In genomic region chr17:7476474-7476873, GRCh38 we compare ENCODE assay signal across 8 cellular contexts. TPM values are rescaled to one million over a fixed set of nuclear protein-coding genes. Genes with fewer than 3 reads are reported as not detected.
DNase-seq lines count a peak whose midpoint lies in the region; ATAC-seq, FAIRE-seq and TF ChIP-seq lines count a peak whose summit lies in the region.

No MANE protein-coding gene starts in this region.

- 38% methylated on average over 3 of the region's 3 CpGs for WGBS in HepG2 (ENCODE audit: low lambda C conversion rate)
- WGBS in right lobe of liver (ENCODE audit: insufficient coverage, low coverage, low lambda C conversion rate, missing lambda C conversion rate): 40% methylated on average over 3 of the region's 3 CpGs

- H3K4me1 ChIP-seq in HepG2 (ENCODE audit: insufficient read depth, low read length): peaks cover 66% of the 10 kb centered on the region
- H3K4me1 ChIP-seq in right lobe of liver: peaks cover 0 to 20% (median 10%) of the 10 kb centered on the region in 4 donors
- H3K4me1 ChIP-seq in left lung: peaks cover 32 to 63% of the 10 kb centered on the region in 2 donors

- H3K4me3 ChIP-seq in HepG2 (replicated peaks in 1 of 3; ENCODE audit: insufficient read depth in 1 of 3, low read depth in 2 of 3, low read length in 3 of 3) (no peak overlapping the region; a peak in 1 of 6 replicates), right lobe of liver (no peak overlapping the region), astrocyte of the spinal cord (ENCODE audit: low read depth, low read length) (no peak overlapping the region), left lung (no peak overlapping the region)

- FAIRE-seq in HepG2 (lab: Jason Lieb, UNC): no peak

- intact Hi-C loops in HepG2 (cut with micrococcal nuclease; ENCODE audit: unreplicated experiment): no loop called here
- intact Hi-C loops in right lobe of liver (cut with DNase I): no loop called here
- intact Hi-C loops in left lung (cut with DNase I): no loop called here

- TF ChIP-seq EP300 in HepG2 (IDR thresholded peaks at IDR 0.05; ENCODE audit: low read depth in 2 of 2, low read length in 2 of 2): no peak
- TF ChIP-seq EP300 in HepG2 (CRISPR knock-in tag; IDR thresholded peaks at IDR 0.05; ENCODE audit: borderline replicate concordance): no peak

- DNase-seq in HepG2 (ENCODE audit: low spot score) (no peak), right lobe of liver (no peak), astrocyte of the spinal cord (ENCODE audit: low read depth, low spot score) (peak; percentile 46), left lung (no peak), GM10266 (ENCODE audit: extremely low spot score) (no peak), NCI-H446 treated with DMSO at 0.1 percent for 48 hours (lab: John Stamatoyannopoulos, UW) (no peak), NCI-H748 (lab: John Stamatoyannopoulos, UW; ENCODE audit: unreplicated experiment) (no peak)
- DNase-seq in activated CD8-positive, alpha-beta memory T cell treated with anti-CD3 and anti-CD28 coated beads for 24 hours: no peak

- H4K20me1 ChIP-seq in HepG2 (ENCODE audit: insufficient read depth, low read length): peaks cover 30% of the 10 kb centered on the region

- peak overlapping the region; percentile 85 for H3K4me2 ChIP-seq in HepG2 (ENCODE audit: low read depth, low read length)

- in situ Hi-C loops in HepG2 (cut with HindIII; ENCODE audit: extremely low pct_ligation_motif_present, low pct_unique_long_range_greater_than_20kb) (loop anchor here (5.0 kb wide), 1 partner anchor 39 kb away; the partner anchor contains the start of genes FGF11 and TMEM102), astrocyte of the spinal cord (cut with HindIII; ENCODE audit: low sequenced_read_pairs) (no loop called here)

- TF ChIP-seq RAD21 in HepG2 (CRISPR knock-in tag; IDR thresholded peaks at IDR 0.05): no peak

- no peak overlapping the region for H3K9ac ChIP-seq in HepG2 (ENCODE audit: insufficient read depth, low read depth, low read length)

- H2AFZ ChIP-seq in HepG2 (ENCODE audit: low read length): no peak overlapping the region

- H3K27ac ChIP-seq in HepG2 (ENCODE audit: extremely low read length, insufficient read depth, low read length): peak overlapping the region; percentile 75
- H3K27ac ChIP-seq in right lobe of liver: peak overlapping the region in 1 of 3 donors; percentile 24
- H3K27ac ChIP-seq in left lung: peak overlapping the region; percentile 53 to 93

- no peak for TF ChIP-seq CTCF in HepG2 (CRISPR knock-in tag; IDR thresholded peaks at IDR 0.05)
- TF ChIP-seq CTCF in right lobe of liver (IDR thresholded peaks at IDR 0.05): no peak
- no peak for TF ChIP-seq CTCF in astrocyte of the spinal cord (IDR thresholded peaks at IDR 0.05; ENCODE audit: low read depth, low read length)
- no peak for TF ChIP-seq CTCF in left lung (IDR thresholded peaks at IDR 0.05)
- TF ChIP-seq CTCF in GM10266 (IDR thresholded peaks at IDR 0.05; ENCODE audit: control insufficient read depth, insufficient read depth, low read depth, missing control alignments): no peak

- POLR2A ChIA-PET in HepG2 (lab: Yijun Ruan, JAX): interaction anchor here (1.0 to 5.3 kb wide), 6 partner anchors 9 to 441 kb away, joined by 3 to 30 read pairs (median 10); partner anchors contain the start of genes CHRNB1, POLR2A, SLC16A13 and TMEM256

- ATAC-seq in HepG2 (no peak), right lobe of liver (no peak), left lung (no peak)

- H3K79me2 ChIP-seq in HepG2 (ENCODE audit: insufficient read depth, low read length): peaks cover 53% of the 10 kb centered on the region

- TF ChIP-seq POLR2A in HepG2 (IDR thresholded peaks at IDR 0.05; ENCODE audit: insufficient read depth in 1 of 2, low read depth in 2 of 2, low read length in 2 of 2) (no peak), right lobe of liver (IDR thresholded peaks at IDR 0.05) (no peak)

- H3K27me3 ChIP-seq in HepG2 (ENCODE audit: control insufficient read depth in 1 of 2, insufficient read depth in 2 of 2, low read length in 2 of 2) (no peaks in the 10 kb centered on the region; a peak in 1 of 5 replicates), right lobe of liver (no peaks in the 10 kb centered on the region), left lung (no peaks in the 10 kb centered on the region)

- CTCF ChIA-PET in HepG2 (lab: Yijun Ruan, JAX; ENCODE audit: low intra/inter-chr PET ratio, low total read pairs): no interaction called here

- H3K36me3 ChIP-seq in HepG2 (replicated peaks in 1 of 2; ENCODE audit: control insufficient read depth in 1 of 2, insufficient read depth in 2 of 2, low read length in 2 of 2) (no peaks in the 10 kb centered on the region), right lobe of liver (no peaks in the 10 kb centered on the region), left lung (no peaks in the 10 kb centered on the region)

- H3K9me3 ChIP-seq in HepG2 (ENCODE audit: low read length) (no peaks in the 10 kb centered on the region), right lobe of liver (no peaks in the 10 kb centered on the region), left lung (no peaks in the 10 kb centered on the region)

- BruUV-seq in HepG2 (replicated peaks; lab: Mats Ljungman, UMichigan): no TSS peak

RNA-seq across cellular contexts. Expression of gene ZBTB4, which starts 3.0 kb away (rescaled TPM):
- total RNA-seq in HepG2 (2016; rRNA removed; fragmentation: Illumina TruSeq; extraction: Trizol): 3.3 and 4.3 TPM in 2 replicates
- 0.40 and 0.53 TPM in 2 replicates for total RNA-seq in HepG2 (2016; cell fraction: cytosol; rRNA removed; fragmentation: Illumina TruSeq; extraction: Trizol; ENCODE audit: low read depth)
- 3.5 and 4.2 TPM in 2 replicates for total RNA-seq in HepG2 (2016; cell fraction: insoluble cytoplasmic fraction; rRNA removed; fragmentation: Illumina TruSeq; extraction: Trizol)
- total RNA-seq in HepG2 (2016; cell fraction: membrane; rRNA removed; fragmentation: Illumina TruSeq; extraction: Trizol): 2.0 and 2.1 TPM in 2 replicates
- 4.9 and 5.7 TPM in 2 replicates for total RNA-seq in HepG2 (2016; cell fraction: nucleus; rRNA removed; fragmentation: Illumina TruSeq; extraction: Trizol)
- polyA plus RNA-seq in HepG2 (2011; rRNA removed): 7.4 and 7.9 TPM in 2 replicates
- polyA plus RNA-seq in HepG2 (2011; cell fraction: cytosol; rRNA removed): 5.5 and 5.7 TPM in 2 replicates
- polyA plus RNA-seq in HepG2 (2011; cell fraction: nucleus; rRNA removed): 16.5 and 17.2 TPM in 2 replicates
- 7.9 and 9.5 TPM in 2 replicates for polyA plus RNA-seq in HepG2 (2012)
- polyA plus RNA-seq in HepG2 (2016; cell fraction: cytosol; fragmentation: Illumina TruSeq; extraction: Trizol; ENCODE audit: low read depth): 0.25 and 0.36 TPM in 2 replicates
- 4.0 and 4.5 TPM in 2 replicates for polyA plus RNA-seq in HepG2 (2016; cell fraction: insoluble cytoplasmic fraction; fragmentation: Illumina TruSeq; extraction: Trizol; ENCODE audit: low read depth)
- polyA plus RNA-seq in HepG2 (2016; cell fraction: membrane; fragmentation: Illumina TruSeq; extraction: Trizol; ENCODE audit: low read depth): 1.1 and 1.4 TPM in 2 replicates
- 10.4 and 11.2 TPM in 2 replicates for polyA plus RNA-seq in HepG2 (2016; cell fraction: nucleus; fragmentation: Illumina TruSeq; extraction: Trizol; ENCODE audit: insufficient read depth, low read depth)
- 19.5 and 24.6 TPM in 2 replicates for polyA minus RNA-seq in HepG2 (2011; rRNA and poly(A)+ RNA removed; ENCODE audit: low replicate concordance)
- 6.2 and 7.2 TPM in 2 replicates for polyA minus RNA-seq in HepG2 (2011; cell fraction: cytosol; rRNA and poly(A)+ RNA removed)
- polyA minus RNA-seq in HepG2 (2011; cell fraction: nucleus; rRNA and poly(A)+ RNA removed): 12.5 and 14.9 TPM in 2 replicates
- total RNA-seq in right lobe of liver: 10 to 100 TPM in 1 of 6 experiments, 1 to 10 TPM in 5; 5.7 to 10.5 (median 7.9) TPM
- total RNA-seq in left lung: 10 to 100 TPM; 46.2 to 63.2 TPM

RNA-seq across cellular contexts. Expression of gene SLC35G6, which starts 4.8 kb away (rescaled TPM):
- total RNA-seq in HepG2 (2016; rRNA removed; fragmentation: Illumina TruSeq; extraction: Trizol): 0.07 TPM in 1 of 2 replicates, not detected in the other
- total RNA-seq in HepG2 (2016; cell fraction: cytosol; rRNA removed; fragmentation: Illumina TruSeq; extraction: Trizol; ENCODE audit: low read depth): not detected in 2 replicates
- not detected in 2 replicates for total RNA-seq in HepG2 (2016; cell fraction: insoluble cytoplasmic fraction; rRNA removed; fragmentation: Illumina TruSeq; extraction: Trizol)
- total RNA-seq in HepG2 (2016; cell fraction: membrane; rRNA removed; fragmentation: Illumina TruSeq; extraction: Trizol): not detected in 2 replicates
- not detected in 2 replicates for total RNA-seq in HepG2 (2016; cell fraction: nucleus; rRNA removed; fragmentation: Illumina TruSeq; extraction: Trizol)
- 0.04 TPM in 1 of 2 replicates, not detected in the other for polyA plus RNA-seq in HepG2 (2011; rRNA removed)
- not detected in 2 replicates for polyA plus RNA-seq in HepG2 (2011; cell fraction: cytosol; rRNA removed)
- not detected in 2 replicates for polyA plus RNA-seq in HepG2 (2011; cell fraction: nucleus; rRNA removed)
- polyA plus RNA-seq in HepG2 (2012): 0.09 and 0.16 TPM in 2 replicates
- polyA plus RNA-seq in HepG2 (2016; cell fraction: cytosol; fragmentation: Illumina TruSeq; extraction: Trizol; ENCODE audit: low read depth): not detected in 2 replicates
- not detected in 2 replicates for polyA plus RNA-seq in HepG2 (2016; cell fraction: insoluble cytoplasmic fraction; fragmentation: Illumina TruSeq; extraction: Trizol; ENCODE audit: low read depth)
- not detected in 2 replicates for polyA plus RNA-seq in HepG2 (2016; cell fraction: membrane; fragmentation: Illumina TruSeq; extraction: Trizol; ENCODE audit: low read depth)
- polyA plus RNA-seq in HepG2 (2016; cell fraction: nucleus; fragmentation: Illumina TruSeq; extraction: Trizol; ENCODE audit: insufficient read depth, low read depth): not detected in 2 replicates
- not detected in 2 replicates for polyA minus RNA-seq in HepG2 (2011; rRNA and poly(A)+ RNA removed; ENCODE audit: low replicate concordance)
- polyA minus RNA-seq in HepG2 (2011; cell fraction: cytosol; rRNA and poly(A)+ RNA removed): not detected in 2 replicates
- not detected in 2 replicates for polyA minus RNA-seq in HepG2 (2011; cell fraction: nucleus; rRNA and poly(A)+ RNA removed)
- not detected for total RNA-seq in right lobe of liver
- not detected for total RNA-seq in left lung

RNA-seq across cellular contexts. Expression of gene POLR2A, which starts 7.7 kb away (rescaled TPM):
- 17.8 and 63.2 TPM in 2 replicates for total RNA-seq in HepG2 (2016; rRNA removed; fragmentation: Illumina TruSeq; extraction: Trizol)
- 31.8 and 37.1 TPM in 2 replicates for total RNA-seq in HepG2 (2016; cell fraction: cytosol; rRNA removed; fragmentation: Illumina TruSeq; extraction: Trizol; ENCODE audit: low read depth)
- 16.0 and 50.4 TPM in 2 replicates for total RNA-seq in HepG2 (2016; cell fraction: insoluble cytoplasmic fraction; rRNA removed; fragmentation: Illumina TruSeq; extraction: Trizol)
- 16.5 and 17.5 TPM in 2 replicates for total RNA-seq in HepG2 (2016; cell fraction: membrane; rRNA removed; fragmentation: Illumina TruSeq; extraction: Trizol)
- 46.2 and 49.6 TPM in 2 replicates for total RNA-seq in HepG2 (2016; cell fraction: nucleus; rRNA removed; fragmentation: Illumina TruSeq; extraction: Trizol)
- 17.2 and 18.3 TPM in 2 replicates for polyA plus RNA-seq in HepG2 (2011; rRNA removed)
- 4.8 and 6.3 TPM in 2 replicates for polyA plus RNA-seq in HepG2 (2011; cell fraction: cytosol; rRNA removed)
- polyA plus RNA-seq in HepG2 (2011; cell fraction: nucleus; rRNA removed): 85.5 and 109 TPM in 2 replicates
- 43.9 and 44.8 TPM in 2 replicates for polyA plus RNA-seq in HepG2 (2012)
- 1.2 and 1.6 TPM in 2 replicates for polyA plus RNA-seq in HepG2 (2016; cell fraction: cytosol; fragmentation: Illumina TruSeq; extraction: Trizol; ENCODE audit: low read depth)
- polyA plus RNA-seq in HepG2 (2016; cell fraction: insoluble cytoplasmic fraction; fragmentation: Illumina TruSeq; extraction: Trizol; ENCODE audit: low read depth): 25.1 and 41.6 TPM in 2 replicates
- polyA plus RNA-seq in HepG2 (2016; cell fraction: membrane; fragmentation: Illumina TruSeq; extraction: Trizol; ENCODE audit: low read depth): 2.8 and 4.1 TPM in 2 replicates
- 62.8 and 68.8 TPM in 2 replicates for polyA plus RNA-seq in HepG2 (2016; cell fraction: nucleus; fragmentation: Illumina TruSeq; extraction: Trizol; ENCODE audit: insufficient read depth, low read depth)
- 200 and 209 TPM in 2 replicates for polyA minus RNA-seq in HepG2 (2011; rRNA and poly(A)+ RNA removed; ENCODE audit: low replicate concordance)
- polyA minus RNA-seq in HepG2 (2011; cell fraction: cytosol; rRNA and poly(A)+ RNA removed): 71.5 and 80.7 TPM in 2 replicates
- polyA minus RNA-seq in HepG2 (2011; cell fraction: nucleus; rRNA and poly(A)+ RNA removed): 159 and 190 TPM in 2 replicates
- total RNA-seq in right lobe of liver: 10 to 100 TPM; 36.1 to 49.9 (median 46.0) TPM
- 100 to 1,000 TPM in 1 of 2 donors, 10 to 100 TPM in 1; 90.8 to 116 TPM for total RNA-seq in left lung

RNA-seq across cellular contexts. Expression of gene CHRNB1, which starts 31.6 kb away (rescaled TPM):
- total RNA-seq in HepG2 (2016; rRNA removed; fragmentation: Illumina TruSeq; extraction: Trizol) (3.6 and 5.4 TPM in 2 replicates), right lobe of liver (10 to 100 TPM in 2 of 6 experiments, 1 to 10 TPM in 4; 6.0 to 12.3 (median 8.2) TPM), left lung (10 to 100 TPM; 10.6 to 12.1 TPM)
- total RNA-seq in HepG2 (2016; cell fraction: cytosol; rRNA removed; fragmentation: Illumina TruSeq; extraction: Trizol; ENCODE audit: low read depth): 2.0 and 3.3 TPM in 2 replicates
- 3.8 and 6.3 TPM in 2 replicates for total RNA-seq in HepG2 (2016; cell fraction: insoluble cytoplasmic fraction; rRNA removed; fragmentation: Illumina TruSeq; extraction: Trizol)
- total RNA-seq in HepG2 (2016; cell fraction: membrane; rRNA removed; fragmentation: Illumina TruSeq; extraction: Trizol): 5.4 and 5.7 TPM in 2 replicates
- 4.3 and 6.2 TPM in 2 replicates for total RNA-seq in HepG2 (2016; cell fraction: nucleus; rRNA removed; fragmentation: Illumina TruSeq; extraction: Trizol)
- polyA plus RNA-seq in HepG2 (2011; rRNA removed): 33.7 and 39.6 TPM in 2 replicates
- polyA plus RNA-seq in HepG2 (2011; cell fraction: cytosol; rRNA removed): 31.4 and 33.2 TPM in 2 replicates
- 39.4 and 43.0 TPM in 2 replicates for polyA plus RNA-seq in HepG2 (2011; cell fraction: nucleus; rRNA removed)
- 19.3 and 22.8 TPM in 2 replicates for polyA plus RNA-seq in HepG2 (2012)
- 4.4 and 6.0 TPM in 2 replicates for polyA plus RNA-seq in HepG2 (2016; cell fraction: cytosol; fragmentation: Illumina TruSeq; extraction: Trizol; ENCODE audit: low read depth)
- polyA plus RNA-seq in HepG2 (2016; cell fraction: insoluble cytoplasmic fraction; fragmentation: Illumina TruSeq; extraction: Trizol; ENCODE audit: low read depth): 10.0 and 13.6 TPM in 2 replicates
- polyA plus RNA-seq in HepG2 (2016; cell fraction: membrane; fragmentation: Illumina TruSeq; extraction: Trizol; ENCODE audit: low read depth): 9.9 and 11.0 TPM in 2 replicates
- polyA plus RNA-seq in HepG2 (2016; cell fraction: nucleus; fragmentation: Illumina TruSeq; extraction: Trizol; ENCODE audit: insufficient read depth, low read depth): 23.1 and 25.7 TPM in 2 replicates
- 2.6 and 35.4 TPM in 2 replicates for polyA minus RNA-seq in HepG2 (2011; rRNA and poly(A)+ RNA removed; ENCODE audit: low replicate concordance)
- 6.4 and 7.2 TPM in 2 replicates for polyA minus RNA-seq in HepG2 (2011; cell fraction: cytosol; rRNA and poly(A)+ RNA removed)
- 9.0 and 9.9 TPM in 2 replicates for polyA minus RNA-seq in HepG2 (2011; cell fraction: nucleus; rRNA and poly(A)+ RNA removed)

RNA-seq across cellular contexts. Expression of gene FGF11, which starts 37.2 kb away (rescaled TPM):
- total RNA-seq in HepG2 (2016; rRNA removed; fragmentation: Illumina TruSeq; extraction: Trizol) (0.20 and 0.55 TPM in 2 replicates), right lobe of liver (under 1 TPM in 5 of 6 experiments, not detected in 1; 0.37 to 0.84 (median 0.68) TPM), left lung (1 to 10 TPM in 1 of 2 donors, under 1 TPM in 1; 0.97 to 1.7 TPM)
- total RNA-seq in HepG2 (2016; cell fraction: cytosol; rRNA removed; fragmentation: Illumina TruSeq; extraction: Trizol; ENCODE audit: low read depth): 0.35 and 0.40 TPM in 2 replicates
- total RNA-seq in HepG2 (2016; cell fraction: insoluble cytoplasmic fraction; rRNA removed; fragmentation: Illumina TruSeq; extraction: Trizol): 0.22 and 0.37 TPM in 2 replicates
- total RNA-seq in HepG2 (2016; cell fraction: membrane; rRNA removed; fragmentation: Illumina TruSeq; extraction: Trizol): 0.52 and 0.77 TPM in 2 replicates
- total RNA-seq in HepG2 (2016; cell fraction: nucleus; rRNA removed; fragmentation: Illumina TruSeq; extraction: Trizol): 0.13 and 0.53 TPM in 2 replicates
- 7.0 and 7.6 TPM in 2 replicates for polyA plus RNA-seq in HepG2 (2011; rRNA removed)
- 4.4 and 5.5 TPM in 2 replicates for polyA plus RNA-seq in HepG2 (2011; cell fraction: cytosol; rRNA removed)
- 11.9 and 12.6 TPM in 2 replicates for polyA plus RNA-seq in HepG2 (2011; cell fraction: nucleus; rRNA removed)
- 4.0 and 6.3 TPM in 2 replicates for polyA plus RNA-seq in HepG2 (2012)
- 0.61 and 0.87 TPM in 2 replicates for polyA plus RNA-seq in HepG2 (2016; cell fraction: cytosol; fragmentation: Illumina TruSeq; extraction: Trizol; ENCODE audit: low read depth)
- polyA plus RNA-seq in HepG2 (2016; cell fraction: insoluble cytoplasmic fraction; fragmentation: Illumina TruSeq; extraction: Trizol; ENCODE audit: low read depth): 0.62 and 1.0 TPM in 2 replicates
- 1.2 TPM in 2 replicates for polyA plus RNA-seq in HepG2 (2016; cell fraction: membrane; fragmentation: Illumina TruSeq; extraction: Trizol; ENCODE audit: low read depth)
- polyA plus RNA-seq in HepG2 (2016; cell fraction: nucleus; fragmentation: Illumina TruSeq; extraction: Trizol; ENCODE audit: insufficient read depth, low read depth): 1.1 and 1.6 TPM in 2 replicates
- 3.3 and 7.7 TPM in 2 replicates for polyA minus RNA-seq in HepG2 (2011; rRNA and poly(A)+ RNA removed; ENCODE audit: low replicate concordance)
- polyA minus RNA-seq in HepG2 (2011; cell fraction: cytosol; rRNA and poly(A)+ RNA removed): 2.0 and 2.3 TPM in 2 replicates
- 1.1 and 1.2 TPM in 2 replicates for polyA minus RNA-seq in HepG2 (2011; cell fraction: nucleus; rRNA and poly(A)+ RNA removed)

Comparison
In these comparisons a context has a peak if more than half of its experiments do, and no peak if none do; other contexts are left out.
1. RNA of gene ZBTB4, which starts 3.0 kb away (total RNA-seq): 46.2 to 63.2 TPM in left lung; 5.7 to 10.5 TPM in right lobe of liver and 0.40 to 5.7 TPM in HepG2; every median in the first group is over 4 times any median in the second.